Comparison of ENCODE assay signal across 8 cellular contexts in genomic region chr4:165378763-165379631, GRCh38. TPM values are rescaled to one million over a fixed set of nuclear protein-coding genes. Genes with fewer than 3 reads are reported as not detected.
DNase-seq lines count a peak whose midpoint lies in the region; ATAC-seq and TF ChIP-seq lines count a peak whose summit lies in the region.

Gene CPE, plus strand, starts transcription at chr4:165379008. Its CDS starts 214 bp downstream, at chr4:165379222.

- H3K4me3 ChIP-seq in effector memory CD4-positive, alpha-beta T cell (ENCODE audit: insufficient read depth, low read depth, low read length, poor library complexity, severe bottlenecking) = peak within 1 kb of the TSS; percentile 36
- H3K4me3 ChIP-seq in lung = peak within 1 kb of the TSS; percentile 54

- DNase-seq in ACHN (peak; percentile 59), NCI-H510A (lab: John Stamatoyannopoulos, UW) (peak; percentile 81), lung (ENCODE audit: low spot score) (peak; percentile 72)
- DNase-seq in activated CD8-positive, alpha-beta memory T cell treated with anti-CD3 and anti-CD28 coated beads, Interleukin-2, amount 50 U/mL, for 4 hours = peak; percentile 43
- DNase-seq in effector memory CD4-positive, alpha-beta T cell = peak in 2 of 3 donors; percentile 5 to 6
- peak; percentile 8 to 29 (median 12) for DNase-seq in stimulated activated CD4-positive, alpha-beta T cell treated with anti-CD3 and anti-CD28 coated beads, TNF-alpha, amount 100 ng/mL, for 4 hours (ENCODE audit: low read depth in 3 of 3)

- H3K27me3 ChIP-seq in effector memory CD4-positive, alpha-beta T cell (replicated peaks; ENCODE audit: control insufficient read depth, insufficient read depth, low read length, poor library complexity, severe bottlenecking) = peaks cover 19% of the 10 kb centered on the region
- no peaks in the 10 kb centered on the region for H3K27me3 ChIP-seq in lung (ENCODE audit: control insufficient read depth, insufficient read depth)

- no peak within 1 kb of the TSS for H3K27ac ChIP-seq in effector memory CD4-positive, alpha-beta T cell (ENCODE audit: insufficient read depth, low read length, poor library complexity, severe bottlenecking)
- peak within 1 kb of the TSS in 1 of 2 donors; percentile 49 for H3K27ac ChIP-seq in lung (ENCODE audit: low read depth in 1 of 2, low read length in 1 of 2)

- H3K9me3 ChIP-seq in effector memory CD4-positive, alpha-beta T cell (ENCODE audit: control insufficient read depth, low read length) = no peaks in the 10 kb centered on the region
- peaks cover 0 to 4% of the 10 kb centered on the region in 2 donors for H3K9me3 ChIP-seq in lung (ENCODE audit: control insufficient read depth in 2 of 2, insufficient read depth in 1 of 2, low read length in 1 of 2)

- ATAC-seq in GM18907 (IDR thresholded peaks at IDR 0.05; ENCODE audit: unreplicated experiment) (peak; percentile 94), HG03196 (IDR thresholded peaks at IDR 0.05; ENCODE audit: unreplicated experiment) (peak; percentile 94), lung (ENCODE audit: insufficient read depth, low FRiP score) (peak; percentile 94)

- in situ Hi-C loops in ACHN (cut with HindIII; ENCODE audit: low pct_ligation_motif_present, low pct_unique_long_range_greater_than_20kb, low sequenced_read_pairs) = no loop called here

- H3K4me1 ChIP-seq in effector memory CD4-positive, alpha-beta T cell (ENCODE audit: control insufficient read depth, insufficient read depth, low read length, poor library complexity, severe bottlenecking) = no peaks in the 10 kb centered on the region
- peaks cover 0 to 7% of the 10 kb centered on the region in 2 donors for H3K4me1 ChIP-seq in lung (ENCODE audit: control insufficient read depth in 2 of 2, insufficient read depth in 2 of 2, low read length in 2 of 2)

- H3K36me3 ChIP-seq in effector memory CD4-positive, alpha-beta T cell (ENCODE audit: control insufficient read depth, insufficient read depth, low read length) = no peaks in the 10 kb centered on the region
- no peaks in the 10 kb centered on the region for H3K36me3 ChIP-seq in lung (ENCODE audit: control insufficient read depth in 2 of 2, insufficient read depth in 2 of 2, low read length in 2 of 2)

- WGBS in lung, 2 donors = 2 to 3% methylated on average over 60 to 82 of the region's 82 CpGs

- peak; percentile 6 for TF ChIP-seq CTCF in lung (IDR thresholded peaks at IDR 0.05; ENCODE audit: control extremely low read depth, extremely low read depth)

RNA-seq across cellular contexts. Expression of gene CPE, which starts in this region (rescaled TPM):
- 100 to 1,000 TPM in 1 of 2 donors, 10 to 100 TPM in 1; 17.1 to 135 TPM for total RNA-seq in lung
- polyA plus RNA-seq in lung = 10 to 100 TPM in 1 of 2 donors, 1 to 10 TPM in 1; 6.6 to 11.5 TPM

Comparison
In these comparisons a context has a peak if more than half of its experiments do, and no peak if none do; other contexts are left out.
1. DNase-seq: peak in every context shown above with its lines; median percentile 81 in NCI-H510A; 72 in lung; 59 in ACHN; 43 in activated CD8-positive, alpha-beta memory T cell treated with anti-CD3 and anti-CD28 coated beads, Interleukin-2, amount 50 U/mL, for 4 hours; 12 in stimulated activated CD4-positive, alpha-beta T cell treated with anti-CD3 and anti-CD28 coated beads, TNF-alpha, amount 100 ng/mL, for 4 hours; 6 in effector memory CD4-positive, alpha-beta T cell.